1 cellular context compared by ENCODE assay signal in the genomic region with DNA sequence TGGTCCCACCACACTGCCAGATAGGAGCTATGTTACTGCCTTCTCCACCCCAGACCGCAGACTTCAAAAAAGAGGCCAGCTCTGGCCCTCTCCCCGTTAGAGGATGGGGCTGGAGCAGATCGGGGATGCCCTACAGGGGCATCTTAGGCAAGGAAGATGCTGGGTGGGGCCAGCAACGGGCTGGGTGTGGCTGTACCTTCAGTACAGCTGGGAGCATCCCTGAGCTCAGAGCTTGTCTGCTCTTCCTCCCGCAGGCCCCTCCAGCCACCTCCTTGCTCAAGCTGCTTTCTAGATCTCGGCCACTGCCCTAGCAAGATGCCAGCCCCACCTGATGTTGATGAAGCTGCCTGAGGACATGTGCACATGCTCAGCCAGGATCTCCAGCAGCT.
TF ChIP-seq lines count a peak whose summit lies in the region.

No MANE protein-coding gene starts in this region.

TF ChIP-seq in GM23338, 12 proteins besides CTCF, POLR2A, EP300 and RAD21:
- TF ChIP-seq, protein P1, sequence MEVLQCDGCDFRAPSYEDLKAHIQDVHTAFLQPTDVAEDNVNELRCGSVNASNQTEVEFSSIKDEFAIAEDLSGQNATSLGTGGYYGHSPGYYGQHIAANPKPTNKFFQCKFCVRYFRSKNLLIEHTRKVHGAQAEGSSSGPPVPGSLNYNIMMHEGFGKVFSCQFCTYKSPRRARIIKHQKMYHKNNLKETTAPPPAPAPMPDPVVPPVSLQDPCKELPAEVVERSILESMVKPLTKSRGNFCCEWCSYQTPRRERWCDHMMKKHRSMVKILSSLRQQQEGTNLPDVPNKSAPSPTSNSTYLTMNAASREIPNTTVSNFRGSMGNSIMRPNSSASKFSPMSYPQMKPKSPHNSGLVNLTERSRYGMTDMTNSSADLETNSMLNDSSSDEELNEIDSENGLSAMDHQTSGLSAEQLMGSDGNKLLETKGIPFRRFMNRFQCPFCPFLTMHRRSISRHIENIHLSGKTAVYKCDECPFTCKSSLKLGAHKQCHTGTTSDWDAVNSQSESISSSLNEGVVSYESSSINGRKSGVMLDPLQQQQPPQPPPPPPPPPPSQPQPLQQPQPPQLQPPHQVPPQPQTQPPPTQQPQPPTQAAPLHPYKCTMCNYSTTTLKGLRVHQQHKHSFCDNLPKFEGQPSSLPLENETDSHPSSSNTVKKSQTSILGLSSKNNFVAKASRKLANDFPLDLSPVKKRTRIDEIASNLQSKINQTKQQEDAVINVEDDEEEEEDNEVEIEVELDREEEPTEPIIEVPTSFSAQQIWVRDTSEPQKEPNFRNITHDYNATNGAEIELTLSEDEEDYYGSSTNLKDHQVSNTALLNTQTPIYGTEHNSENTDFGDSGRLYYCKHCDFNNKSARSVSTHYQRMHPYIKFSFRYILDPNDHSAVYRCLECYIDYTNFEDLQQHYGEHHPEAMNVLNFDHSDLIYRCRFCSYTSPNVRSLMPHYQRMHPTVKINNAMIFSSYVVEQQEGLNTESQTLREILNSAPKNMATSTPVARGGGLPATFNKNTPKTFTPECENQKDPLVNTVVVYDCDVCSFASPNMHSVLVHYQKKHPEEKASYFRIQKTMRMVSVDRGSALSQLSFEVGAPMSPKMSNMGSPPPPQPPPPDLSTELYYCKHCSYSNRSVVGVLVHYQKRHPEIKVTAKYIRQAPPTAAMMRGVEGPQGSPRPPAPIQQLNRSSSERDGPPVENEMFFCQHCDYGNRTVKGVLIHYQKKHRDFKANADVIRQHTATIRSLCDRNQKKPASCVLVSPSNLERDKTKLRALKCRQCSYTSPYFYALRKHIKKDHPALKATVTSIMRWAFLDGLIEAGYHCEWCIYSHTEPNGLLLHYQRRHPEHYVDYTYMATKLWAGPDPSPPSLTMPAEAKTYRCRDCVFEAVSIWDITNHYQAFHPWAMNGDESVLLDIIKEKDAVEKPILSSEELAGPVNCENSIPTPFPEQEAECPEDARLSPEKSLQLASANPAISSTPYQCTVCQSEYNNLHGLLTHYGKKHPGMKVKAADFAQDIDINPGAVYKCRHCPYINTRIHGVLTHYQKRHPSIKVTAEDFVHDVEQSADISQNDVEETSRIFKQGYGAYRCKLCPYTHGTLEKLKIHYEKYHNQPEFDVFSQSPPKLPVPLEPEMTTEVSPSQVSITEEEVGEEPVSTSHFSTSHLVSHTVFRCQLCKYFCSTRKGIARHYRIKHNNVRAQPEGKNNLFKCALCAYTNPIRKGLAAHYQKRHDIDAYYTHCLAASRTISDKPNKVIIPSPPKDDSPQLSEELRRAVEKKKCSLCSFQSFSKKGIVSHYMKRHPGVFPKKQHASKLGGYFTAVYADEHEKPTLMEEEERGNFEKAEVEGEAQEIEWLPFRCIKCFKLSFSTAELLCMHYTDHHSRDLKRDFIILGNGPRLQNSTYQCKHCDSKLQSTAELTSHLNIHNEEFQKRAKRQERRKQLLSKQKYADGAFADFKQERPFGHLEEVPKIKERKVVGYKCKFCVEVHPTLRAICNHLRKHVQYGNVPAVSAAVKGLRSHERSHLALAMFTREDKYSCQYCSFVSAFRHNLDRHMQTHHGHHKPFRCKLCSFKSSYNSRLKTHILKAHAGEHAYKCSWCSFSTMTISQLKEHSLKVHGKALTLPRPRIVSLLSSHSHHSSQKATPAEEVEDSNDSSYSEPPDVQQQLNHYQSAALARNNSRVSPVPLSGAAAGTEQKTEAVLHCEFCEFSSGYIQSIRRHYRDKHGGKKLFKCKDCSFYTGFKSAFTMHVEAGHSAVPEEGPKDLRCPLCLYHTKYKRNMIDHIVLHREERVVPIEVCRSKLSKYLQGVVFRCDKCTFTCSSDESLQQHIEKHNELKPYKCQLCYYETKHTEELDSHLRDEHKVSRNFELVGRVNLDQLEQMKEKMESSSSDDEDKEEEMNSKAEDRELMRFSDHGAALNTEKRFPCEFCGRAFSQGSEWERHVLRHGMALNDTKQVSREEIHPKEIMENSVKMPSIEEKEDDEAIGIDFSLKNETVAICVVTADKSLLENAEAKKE (CRISPR knock-in tag; IDR thresholded peaks at IDR 0.05) = no peak
- TF ChIP-seq ZNF331 (CRISPR knock-in tag; IDR thresholded peaks at IDR 0.05; ENCODE audit: low read depth) (no peak), JUNB (IDR thresholded peaks at IDR 0.05; ENCODE audit: unreplicated experiment) (no peak), CREB1 (CRISPR knock-in tag; IDR thresholded peaks at IDR 0.05; ENCODE audit: low read depth) (no peak), NANOG (IDR thresholded peaks at IDR 0.05; ENCODE audit: borderline replicate concordance) (no peak), STAT1 (IDR thresholded peaks at IDR 0.05; ENCODE audit: unreplicated experiment) (no peak), ZNF114 (CRISPR knock-in tag; IDR thresholded peaks at IDR 0.05) (no peak), EZH2 (IDR thresholded peaks at IDR 0.05; ENCODE audit: low read depth, unreplicated experiment) (no peak), EZH2phosphoT487 (IDR thresholded peaks at IDR 0.05; ENCODE audit: unreplicated experiment) (no peak), POLR2AphosphoS5 (IDR thresholded peaks at IDR 0.05; ENCODE audit: low read depth) (no peak)
- TF ChIP-seq, protein P2, sequence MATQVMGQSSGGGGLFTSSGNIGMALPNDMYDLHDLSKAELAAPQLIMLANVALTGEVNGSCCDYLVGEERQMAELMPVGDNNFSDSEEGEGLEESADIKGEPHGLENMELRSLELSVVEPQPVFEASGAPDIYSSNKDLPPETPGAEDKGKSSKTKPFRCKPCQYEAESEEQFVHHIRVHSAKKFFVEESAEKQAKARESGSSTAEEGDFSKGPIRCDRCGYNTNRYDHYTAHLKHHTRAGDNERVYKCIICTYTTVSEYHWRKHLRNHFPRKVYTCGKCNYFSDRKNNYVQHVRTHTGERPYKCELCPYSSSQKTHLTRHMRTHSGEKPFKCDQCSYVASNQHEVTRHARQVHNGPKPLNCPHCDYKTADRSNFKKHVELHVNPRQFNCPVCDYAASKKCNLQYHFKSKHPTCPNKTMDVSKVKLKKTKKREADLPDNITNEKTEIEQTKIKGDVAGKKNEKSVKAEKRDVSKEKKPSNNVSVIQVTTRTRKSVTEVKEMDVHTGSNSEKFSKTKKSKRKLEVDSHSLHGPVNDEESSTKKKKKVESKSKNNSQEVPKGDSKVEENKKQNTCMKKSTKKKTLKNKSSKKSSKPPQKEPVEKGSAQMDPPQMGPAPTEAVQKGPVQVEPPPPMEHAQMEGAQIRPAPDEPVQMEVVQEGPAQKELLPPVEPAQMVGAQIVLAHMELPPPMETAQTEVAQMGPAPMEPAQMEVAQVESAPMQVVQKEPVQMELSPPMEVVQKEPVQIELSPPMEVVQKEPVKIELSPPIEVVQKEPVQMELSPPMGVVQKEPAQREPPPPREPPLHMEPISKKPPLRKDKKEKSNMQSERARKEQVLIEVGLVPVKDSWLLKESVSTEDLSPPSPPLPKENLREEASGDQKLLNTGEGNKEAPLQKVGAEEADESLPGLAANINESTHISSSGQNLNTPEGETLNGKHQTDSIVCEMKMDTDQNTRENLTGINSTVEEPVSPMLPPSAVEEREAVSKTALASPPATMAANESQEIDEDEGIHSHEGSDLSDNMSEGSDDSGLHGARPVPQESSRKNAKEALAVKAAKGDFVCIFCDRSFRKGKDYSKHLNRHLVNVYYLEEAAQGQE (IDR thresholded peaks at IDR 0.05; ENCODE audit: unreplicated experiment) = no peak
- TF ChIP-seq, protein P3, sequence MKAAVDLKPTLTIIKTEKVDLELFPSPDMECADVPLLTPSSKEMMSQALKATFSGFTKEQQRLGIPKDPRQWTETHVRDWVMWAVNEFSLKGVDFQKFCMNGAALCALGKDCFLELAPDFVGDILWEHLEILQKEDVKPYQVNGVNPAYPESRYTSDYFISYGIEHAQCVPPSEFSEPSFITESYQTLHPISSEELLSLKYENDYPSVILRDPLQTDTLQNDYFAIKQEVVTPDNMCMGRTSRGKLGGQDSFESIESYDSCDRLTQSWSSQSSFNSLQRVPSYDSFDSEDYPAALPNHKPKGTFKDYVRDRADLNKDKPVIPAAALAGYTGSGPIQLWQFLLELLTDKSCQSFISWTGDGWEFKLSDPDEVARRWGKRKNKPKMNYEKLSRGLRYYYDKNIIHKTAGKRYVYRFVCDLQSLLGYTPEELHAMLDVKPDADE (IDR thresholded peaks at IDR 0.05) = no peak
